ENCODE assay signal across 18 cellular contexts in genomic region chr1:225612265-225612664, GRCh38. TPM values are rescaled to one million over a fixed set of nuclear protein-coding genes. Genes with fewer than 3 reads are reported as not detected.
A peak's percentile ranks its signal among the peaks of the same experiment; 100 is the strongest.
DNase-seq lines count a peak whose midpoint lies in the region; ATAC-seq and TF ChIP-seq lines count a peak whose summit lies in the region.
"Had no signal": no experiment of that assay in that cellular context is flagged by ENCODE, and none has a peak within 500 bp of the region (broad histone marks: within the 10 kb centered on the region; RNA-seq: fewer than 3 reads in every experiment).

No MANE protein-coding gene starts in this region.

- TF ChIP-seq POLR2A in upper lobe of left lung (IDR thresholded peaks at IDR 0.05): no peak

- H3K27ac ChIP-seq in upper lobe of left lung: peak overlapping the region in 3 of 4 donors; percentile 32 to 52 (median 35)

- H3K4me3 Mint-ChIP-seq in mesothelial cell of epicardium: no peak overlapping the region
- H3K4me3 Mint-ChIP-seq: activated T-cell treated with anti-CD3 and anti-CD28 coated beads, Interleukin-2, amount 50 U/mL, for 72 hours; T-cell had no signal

- H3K36me3 Mint-ChIP-seq in mesothelial cell of epicardium: peaks cover 10% of the 10 kb centered on the region
- H3K36me3 Mint-ChIP-seq: T-cell had no signal

- H3K4me1 Mint-ChIP-seq in mesothelial cell of epicardium: peaks cover 35% of the 10 kb centered on the region
- H3K4me1 Mint-ChIP-seq: T-cell had no signal

- TF ChIP-seq CTCF in fibroblast of mammary gland (conservative IDR thresholded peaks at IDR 0.05; ENCODE audit: control insufficient read depth, insufficient read depth, low read depth, low read length) (no peak), mesothelial cell of epicardium (IDR thresholded peaks at IDR 0.05; ENCODE audit: unreplicated experiment) (no peak), upper lobe of left lung (IDR thresholded peaks at IDR 0.05) (no peak), omental fat pad (IDR thresholded peaks at IDR 0.05) (no peak)

- H3K4me3 ChIP-seq in adipocyte (ENCODE audit: low read length) (no peak overlapping the region), fibroblast of mammary gland (ENCODE audit: control insufficient read depth, low read depth, low read length) (no peak overlapping the region), upper lobe of left lung (no peak overlapping the region)

- H3K9me3 ChIP-seq in adipocyte (ENCODE audit: control insufficient read depth, low read length): no peaks in the 10 kb centered on the region
- no peaks in the 10 kb centered on the region for H3K9me3 ChIP-seq in upper lobe of left lung

- H3K9me3 Mint-ChIP-seq in mesothelial cell of epicardium: no peaks in the 10 kb centered on the region
- H3K9me3 Mint-ChIP-seq: activated T-cell treated with anti-CD3 and anti-CD28 coated beads, Interleukin-2, amount 50 U/mL, for 72 hours; T-cell had no signal

- TF ChIP-seq EP300 in upper lobe of left lung (IDR thresholded peaks at IDR 0.05): no peak

- H3K27me3 Mint-ChIP-seq in mesothelial cell of epicardium (ENCODE audit: low read depth): no peaks in the 10 kb centered on the region
- H3K27me3 Mint-ChIP-seq: T-cell had no signal

- H3K27me3 ChIP-seq in adipocyte (replicated peaks; ENCODE audit: control insufficient read depth, insufficient read depth, low read length) (no peaks in the 10 kb centered on the region), upper lobe of left lung (no peaks in the 10 kb centered on the region)

- no peak overlapping the region for H3K9ac ChIP-seq in adipocyte (ENCODE audit: low read length)

- peak overlapping the region; percentile 80 for H3K27ac Mint-ChIP-seq in mesothelial cell of epicardium
- H3K27ac Mint-ChIP-seq: activated T-cell treated with anti-CD3 and anti-CD28 coated beads, Interleukin-2, amount 50 U/mL, for 72 hours; T-cell had no signal

- H3K36me3 ChIP-seq in adipocyte (ENCODE audit: control insufficient read depth, insufficient read depth, low read length, severe bottlenecking): no peaks in the 10 kb centered on the region
- H3K36me3 ChIP-seq in upper lobe of left lung: no peaks in the 10 kb centered on the region

- DNase-seq in adipocyte (ENCODE audit: low read depth) (peak; percentile 67), fibroblast of mammary gland (ENCODE audit: low read depth) (peak; percentile 24), mesothelial cell of epicardium (ENCODE audit: low spot score in 2 of 2, unreplicated experiment in 2 of 2) (no peak), upper lobe of left lung (no peak), islet precursor cell (no peak), omental fat pad (ENCODE audit: low spot score) (no peak), NOMO-1 treated with DMSO at 0.1 percent for 48 hours (lab: John Stamatoyannopoulos, UW; ENCODE audit: unreplicated experiment) (no peak)
- DNase-seq: activated CD4-positive, alpha-beta T cell treated with anti-CD3 and anti-CD28 coated beads, Interleukin-2, amount 50 U/mL, for 48 hours; activated T-cell treated with anti-CD3 and anti-CD28 coated beads, Interleukin-2, amount 50 U/mL, for 72 hours; C1 segment of cervical spinal cord; dermis blood vessel endothelial cell; KBM-7; NCI-H1105 treated with DMSO at 0.1 percent for 48 hours; occipital lobe; RPMI8226; stimulated activated CD4-positive, alpha-beta T cell treated with anti-CD3 and anti-CD28 coated beads, Interleukin-12 subunit alpha, Interleukin-12 subunit beta, amount 100 ng/mL, for 4 hours; stimulated activated naive CD8-positive, alpha-beta T cell treated with anti-CD3 and anti-CD28 coated beads, Interleukin-15, Interleukin-2, amounts not matched to agents 100 U/mL and 50 U/mL, for 24 hours; T-cell had no signal

- H3K4me1 ChIP-seq in adipocyte (ENCODE audit: control insufficient read depth, insufficient read depth, low read length): peaks cover 20% of the 10 kb centered on the region
- H3K4me1 ChIP-seq in upper lobe of left lung: peaks cover 0 to 18% (median 12%) of the 10 kb centered on the region in 4 donors

- WGBS in upper lobe of left lung, 2 donors: 91 to 96% methylated on average over 1 of the region's 1 CpG

- ATAC-seq in upper lobe of left lung (ENCODE audit: low FRiP score in 2 of 2): no peak
- ATAC-seq in omental fat pad (ENCODE audit: low FRiP score): no peak
- ATAC-seq: activated T-cell treated with anti-CD3 and anti-CD28 coated beads, Interleukin-2, amount 50 U/mL, for 72 hours; stimulated activated naive CD8-positive, alpha-beta T cell treated with anti-CD3 and anti-CD28 coated beads, Interleukin-15, Interleukin-2, amounts not matched to agents 100 U/mL and 50 U/mL, for 24 hours; T-cell had no signal

RNA-seq across cellular contexts. Expression of gene ENAH, which starts 40.7 kb away (rescaled TPM):
- total RNA-seq in mesothelial cell of epicardium (137 to 144 TPM (median 140 TPM) in 3 replicates), upper lobe of left lung (10 to 100 TPM; 10.5 to 70.3 (median 33.8) TPM), omental fat pad (10 to 100 TPM; 18.7 to 60.7 (median 30.5) TPM)

Comparison
In these comparisons a context has a peak if more than half of its experiments do, and no peak if none do; other contexts are left out.
1. DNase-seq: peak in adipocyte (single experiment) and fibroblast of mammary gland (single experiment); none in mesothelial cell of epicardium (0 of 2), upper lobe of left lung (0 of 2), islet precursor cell (single experiment), omental fat pad (single experiment) and NOMO-1 treated with DMSO at 0.1 percent for 48 hours (single experiment).